Comparison of ENCODE assay signal across 8 cellular contexts in the genomic region with DNA sequence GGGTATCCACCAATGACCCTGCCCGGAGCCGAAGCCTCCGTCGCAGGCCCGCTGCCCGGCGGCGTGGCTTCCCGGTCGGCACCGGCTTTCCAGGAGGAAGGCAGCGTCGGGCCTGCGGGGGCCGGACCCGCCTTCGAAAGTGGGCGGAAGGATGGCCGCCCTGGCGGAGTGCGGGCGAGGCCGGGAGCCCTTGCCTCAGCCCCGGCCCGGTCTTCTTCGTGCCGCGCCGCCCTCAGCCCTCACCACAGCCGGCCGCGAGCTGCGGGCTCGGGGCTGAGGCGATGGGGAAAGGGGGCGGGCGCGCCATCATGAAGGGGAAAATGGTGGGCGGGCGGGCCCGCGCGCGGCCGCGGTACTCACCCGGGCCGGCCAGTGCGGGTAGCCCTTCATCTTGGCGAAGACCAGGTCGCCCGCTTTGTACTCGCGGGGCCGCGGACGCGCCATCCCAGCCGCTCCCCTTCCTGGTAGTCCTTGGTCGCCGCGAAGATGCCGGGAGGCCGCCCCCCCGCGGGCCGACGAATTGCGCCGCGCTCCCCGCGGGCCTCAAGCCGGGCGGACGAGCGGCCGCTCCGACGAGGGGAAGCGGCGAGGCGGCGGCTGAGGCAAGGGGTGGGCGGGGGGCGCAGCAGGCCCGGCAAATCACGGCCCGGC. TPM values are rescaled to one million over a fixed set of nuclear protein-coding genes. Genes with fewer than 3 reads are reported as not detected.
A peak's percentile ranks its signal among the peaks of the same experiment; 100 is the strongest.
DNase-seq lines count a peak whose midpoint lies in the region; ATAC-seq, FAIRE-seq and TF ChIP-seq lines count a peak whose summit lies in the region.

No MANE protein-coding gene starts in this region.

- in situ Hi-C loops in G401 (cut with HindIII; ENCODE audit: low sequenced_read_pairs) = no loop called here

- peaks cover 9 to 10% of the 10 kb centered on the region in 2 donors for H3K4me1 Mint-ChIP-seq in immature natural killer cell

- H3K27ac ChIP-seq in Peyer's patch (peak overlapping the region; percentile 67 to 87 (median 80)), skin epidermis (peak overlapping the region; percentile 39 to 94 (median 86))

- TF ChIP-seq CTCF in Peyer's patch (IDR thresholded peaks at IDR 0.05) = no peak
- TF ChIP-seq CTCF in D721Med (IDR thresholded peaks at IDR 0.05; ENCODE audit: insufficient read depth, missing control alignments) = no peak

- peaks cover 0 to 6% (median 5%) of the 10 kb centered on the region in 3 donors for H3K27me3 Mint-ChIP-seq in immature natural killer cell (ENCODE audit: low read depth in 3 of 3)

- DNase-seq in G401 (ENCODE audit: low spot score) (peak; percentile 42), Peyer's patch (peak in 2 of 3 donors; percentile 48 to 51), cerebellar cortex (ENCODE audit: low spot score) (peak; percentile 27), immature natural killer cell (peak; percentile 34 to 45 (median 35)), DMS153 (lab: John Stamatoyannopoulos, UW) (no peak), D721Med (ENCODE audit: insufficient read length, low spot score) (no peak)

- ATAC-seq in GM21825 (IDR thresholded peaks at IDR 0.05; ENCODE audit: unreplicated experiment) = peak; percentile 30

- H3K4me1 ChIP-seq in Peyer's patch = peaks cover 0 to 7% (median 0%) of the 10 kb centered on the region in 4 donors

- no peaks in the 10 kb centered on the region for H3K9me3 Mint-ChIP-seq in immature natural killer cell

- H3K27me3 ChIP-seq in Peyer's patch = peaks cover 0 to 5% of the 10 kb centered on the region in 2 donors

- H3K36me3 ChIP-seq in Peyer's patch = no peaks in the 10 kb centered on the region

- peaks cover 0 to 3% (median 0%) of the 10 kb centered on the region in 3 donors for H3K36me3 Mint-ChIP-seq in immature natural killer cell

- no peak for TF ChIP-seq POLR2A in Peyer's patch (IDR thresholded peaks at IDR 0.05)

- H3K4me3 ChIP-seq in Peyer's patch (peak overlapping the region; percentile 56 to 81 (median 70)), skin epidermis (peak overlapping the region; percentile 69 to 95 (median 86))

- no peak for FAIRE-seq in D721Med (lab: Jason Lieb, UNC)

- no peaks in the 10 kb centered on the region for H3K9me3 ChIP-seq in Peyer's patch

- peak overlapping the region in 2 of 5 donors; percentile 94 to 95 for H3K4me3 Mint-ChIP-seq in immature natural killer cell

- peak overlapping the region in 1 of 6 donors; percentile 82 for H3K27ac Mint-ChIP-seq in immature natural killer cell

RNA-seq across cellular contexts. Expression of gene HDGFL3, which starts 0.5 kb away (rescaled TPM):
- 31.3 and 67.3 TPM in 2 replicates for total RNA-seq in G401 (2014; rRNA removed; shearing (Covaris generic))
- total RNA-seq in Peyer's patch = 10 to 100 TPM in 3 of 4 donors, 1 to 10 TPM in 1; 4.0 to 23.1 (median 14.2) TPM
- polyA plus RNA-seq in immature natural killer cell = 10 to 100 TPM in 2 of 3 donors, 1 to 10 TPM in 1; 6.8 to 21.6 (median 10.6) TPM

Comparison
In these comparisons a context has a peak if more than half of its experiments do, and no peak if none do; other contexts are left out.
1. DNase-seq: peak in G401 (single experiment), Peyer's patch (2 of 3), cerebellar cortex (single experiment) and immature natural killer cell (3 of 3); none in DMS153 (single experiment) and D721Med (single experiment).